Comparison of ENCODE assay signal across 8 cellular contexts in the genomic region with DNA sequence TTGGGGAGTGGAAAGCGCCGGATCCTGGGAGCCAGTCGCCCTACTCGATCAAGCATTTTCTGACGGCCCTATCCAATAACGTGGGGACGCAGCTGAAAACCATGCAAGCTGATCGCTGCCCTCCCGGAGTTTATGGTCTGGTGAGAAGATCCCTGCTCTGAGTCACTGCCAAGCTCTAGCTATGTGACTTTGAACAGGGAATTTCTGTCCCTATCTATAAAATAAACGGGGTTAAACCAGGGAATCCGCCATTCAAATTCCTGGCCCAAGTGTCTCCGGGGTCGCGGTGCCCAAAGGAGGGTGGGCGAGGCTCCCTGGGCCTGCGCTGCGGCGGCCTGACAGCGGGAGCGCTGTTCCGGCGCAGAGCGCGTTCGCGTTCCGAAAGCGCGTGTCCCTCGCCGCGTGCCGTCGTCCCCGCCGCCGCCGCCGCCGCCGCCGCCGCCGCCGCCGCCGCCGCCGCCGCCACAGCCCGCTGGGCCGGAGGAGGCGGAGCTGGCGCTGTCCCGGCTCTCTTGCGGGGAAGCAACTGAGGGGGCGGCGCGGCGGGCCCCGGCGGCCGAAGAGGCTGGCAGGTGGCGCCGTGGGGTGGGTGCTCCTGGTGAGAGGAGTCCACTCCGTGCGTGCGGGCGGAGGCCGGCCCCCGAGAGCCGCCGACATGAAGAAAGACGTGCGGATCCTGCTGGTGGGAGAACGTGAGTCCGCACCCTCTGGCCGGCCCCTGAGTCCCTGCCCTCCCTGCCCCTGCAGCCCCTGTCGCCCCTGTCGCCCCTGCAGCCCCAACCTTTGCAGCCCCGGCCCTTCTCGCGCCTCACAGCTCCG. TPM values are rescaled to one million over a fixed set of nuclear protein-coding genes. Genes with fewer than 3 reads are reported as not detected.
DNase-seq lines count a peak whose midpoint lies in the region; ATAC-seq and TF ChIP-seq lines count a peak whose summit lies in the region.

TSS of gene RHOT1 (plus strand) at position 465 of the 819 bp plus-strand sequence. CDS start at position 656, 191 bp downstream.

- WGBS in adipose tissue, 3 donors, result 0 to 1% (median 0%) methylated on average over 54 to 84 of the region's 84 CpGs
- under 1% methylated on average over 43 of the region's 84 CpGs for WGBS in prostate gland
- under 1% methylated on average over 84 of the region's 84 CpGs for WGBS in urinary bladder

- H3K27me3 ChIP-seq in prostate gland (replicated peaks; ENCODE audit: insufficient read depth), result no peaks in the 10 kb centered on the region

- ATAC-seq in left cardiac atrium, result peak; percentile 79 to 91

- H3K36me3 ChIP-seq in prostate gland, result no peaks in the 10 kb centered on the region
- H3K36me3 ChIP-seq in urinary bladder (ENCODE audit: insufficient read depth), result no peaks in the 10 kb centered on the region

- H3K4me1 ChIP-seq in prostate gland (replicated peaks) (no peaks in the 10 kb centered on the region), urinary bladder (ENCODE audit: insufficient read depth) (no peaks in the 10 kb centered on the region)

- no peaks in the 10 kb centered on the region for H3K9me3 ChIP-seq in prostate gland

- TF ChIP-seq CTCF in HFF-Myc (IDR thresholded peaks at IDR 0.05; ENCODE audit: low read depth, low read length, missing control alignments), result peak; percentile 39
- peak; percentile 56 for TF ChIP-seq CTCF in NB4 (IDR thresholded peaks at IDR 0.05; ENCODE audit: low read depth, low read length)
- peak in 3 of 4 experiments; percentile 31 to 76 (median 61) for TF ChIP-seq CTCF in prostate gland (IDR thresholded peaks at IDR 0.05)

- H3K4me3 ChIP-seq in GM08714 (ENCODE audit: low read length), result peak within 1 kb of the TSS; percentile 90
- H3K4me3 ChIP-seq in HFF-Myc (replicated peaks; ENCODE audit: low read depth, low read length), result peak within 1 kb of the TSS; percentile 75
- peak within 1 kb of the TSS; percentile 89 for H3K4me3 ChIP-seq in NB4 (ENCODE audit: low read depth, low read length)
- H3K4me3 ChIP-seq in prostate gland, result peak within 1 kb of the TSS; percentile 87 to 89
- H3K4me3 ChIP-seq in urinary bladder (ENCODE audit: low read depth, low read length), result peak within 1 kb of the TSS; percentile 88

- TF ChIP-seq POLR2A in NB4 (IDR thresholded peaks at IDR 0.05; ENCODE audit: extremely low read depth, insufficient read length) (peak; percentile 60), prostate gland (IDR thresholded peaks at IDR 0.05) (no peak)

- peak; percentile 59 for DNase-seq in HFF-Myc (ENCODE audit: extremely low read depth, low read depth)
- peak; percentile 90 for DNase-seq in NB4 (ENCODE audit: low read depth)
- DNase-seq in SW480 (ENCODE audit: low spot score), result peak; percentile 89
- DNase-seq in left cardiac atrium, result peak; percentile 80
- peak; percentile 60 for DNase-seq in prostate gland (ENCODE audit: low spot score)

- H3K27ac ChIP-seq in adipose tissue (ENCODE audit: low read depth, low read length) (peak within 1 kb of the TSS; percentile 80), prostate gland (peak within 1 kb of the TSS; percentile 90 to 92), urinary bladder (ENCODE audit: low read depth) (peak within 1 kb of the TSS; percentile 81)

- intact Hi-C loops in left cardiac atrium (cut with DNase I) (no loop called here), prostate gland (cut with DNase I) (loop anchor here (5.0 kb wide), 1 partner anchor 135 kb away; the partner anchor contains the start of gene LRRC37B)

RNA-seq across cellular contexts. Expression of gene RHOT1, which starts in this region (rescaled TPM):
- polyA plus RNA-seq in adipose tissue, result 10 to 100 TPM; 13.7 to 35.5 (median 25.1) TPM
- 10 to 100 TPM; 47.2 to 48.9 TPM for total RNA-seq in left cardiac atrium
- total RNA-seq in prostate gland, result 10 to 100 TPM; 31.7 to 60.8 TPM
- total RNA-seq in urinary bladder, result 81.4 TPM
- polyA plus RNA-seq in urinary bladder, result 35.8 TPM

Comparison
In these comparisons a context has a peak if more than half of its experiments do, and no peak if none do; other contexts are left out.
1. Peak in every context shown above with its lines: DNase-seq, ATAC-seq, H3K4me3 ChIP-seq and H3K27ac ChIP-seq.